ENCODE assay signal across 7 cellular contexts in the genomic region with DNA sequence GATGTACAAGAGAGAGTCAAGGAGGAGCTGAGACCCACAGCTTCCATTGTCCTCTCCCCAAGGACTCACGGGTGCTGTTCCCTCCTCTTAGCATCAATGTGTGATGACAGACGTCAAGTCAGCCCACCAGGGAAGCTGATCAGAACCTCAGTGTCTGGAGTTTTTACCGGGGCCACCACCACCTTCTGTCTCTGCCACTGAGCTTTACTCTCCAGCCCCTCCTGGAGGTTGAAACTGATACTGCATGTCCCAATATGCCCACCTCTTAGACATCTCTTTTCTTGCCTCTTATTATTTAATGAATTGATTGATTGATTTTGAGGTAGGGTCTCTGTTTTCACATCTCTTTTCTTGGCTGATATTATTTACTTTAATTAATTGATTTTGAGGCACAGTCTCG. TPM values are rescaled to one million over a fixed set of nuclear protein-coding genes. Genes with fewer than 3 reads are reported as not detected.
DNase-seq lines count a peak whose midpoint lies in the region; TF ChIP-seq lines count a peak whose summit lies in the region.

No MANE protein-coding gene starts in this region.

- peak; percentile 68 for DNase-seq in GM12865 (ENCODE audit: low read depth)
- peak; percentile 65 for DNase-seq in HT-29 (ENCODE audit: low spot score)
- DNase-seq in RPMI7951 (ENCODE audit: low read depth), result peak; percentile 66
- peak; percentile 37 to 38 for DNase-seq in activated T-helper 1 cell treated with anti-CD3 and anti-CD28 coated beads, Interleukin-2, amount 50 U/mL, for 16 hours (ENCODE audit: low read depth in 1 of 2, low spot score in 1 of 2)
- peak; percentile 69 for DNase-seq in glomerular visceral epithelial cell (ENCODE audit: extremely low spot score)
- no peak for DNase-seq in smooth muscle cell (lab: John Stamatoyannopoulos, UW; ENCODE audit: unreplicated experiment)
- DNase-seq in cerebellar nuclear complex (lab: John Stamatoyannopoulos, UW), result no peak

- no peaks in the 10 kb centered on the region for H3K79me2 ChIP-seq in smooth muscle cell (ENCODE audit: low read depth)

- no peaks in the 10 kb centered on the region for H3K4me1 ChIP-seq in smooth muscle cell (ENCODE audit: low read depth)

- H3K36me3 ChIP-seq in smooth muscle cell (ENCODE audit: low read depth), result no peaks in the 10 kb centered on the region

- no peak overlapping the region for H3K4me2 ChIP-seq in smooth muscle cell

- no peaks in the 10 kb centered on the region for H3K27me3 ChIP-seq in smooth muscle cell (ENCODE audit: low read depth)

- H3K9me3 ChIP-seq in smooth muscle cell (replicated peaks; ENCODE audit: low read depth), result no peaks in the 10 kb centered on the region

- H2AFZ ChIP-seq in smooth muscle cell (ENCODE audit: low read depth), result no peak overlapping the region

- no peak overlapping the region for H3K9ac ChIP-seq in smooth muscle cell (ENCODE audit: low read depth)

- H3K4me3 ChIP-seq in GM12865 (ENCODE audit: low read depth, low read length), result no peak overlapping the region
- no peak overlapping the region for H3K4me3 ChIP-seq in smooth muscle cell

- WGBS in smooth muscle cell (ENCODE audit: low lambda C conversion rate), result 55% methylated on average over 4 of the region's 4 CpGs

- no peak overlapping the region for H3K27ac ChIP-seq in smooth muscle cell (ENCODE audit: low read depth)

- TF ChIP-seq CTCF in GM12865 (IDR thresholded peaks at IDR 0.05; ENCODE audit: insufficient read depth, low read depth, low read length, missing control alignments) (peak; percentile 55), smooth muscle cell (IDR thresholded peaks at IDR 0.05; ENCODE audit: borderline replicate concordance, insufficient read depth, poor library complexity, severe bottlenecking) (peak; percentile 63)

- H4K20me1 ChIP-seq in smooth muscle cell (ENCODE audit: low read depth), result no peaks in the 10 kb centered on the region

- no peaks in the 10 kb centered on the region for H3F3A ChIP-seq in smooth muscle cell (ENCODE audit: low read depth)

RNA-seq across cellular contexts. Expression of gene AKAP17A, which starts 10.3 kb away (rescaled TPM):
- total RNA-seq in HT-29 (2014; rRNA removed; shearing (Covaris generic)), result 34.9 and 38.3 TPM in 2 replicates
- 8.7 and 10.9 TPM in 2 replicates for total RNA-seq in RPMI7951 (2014; rRNA removed; shearing (Covaris generic))
- 21.8 and 31.9 TPM in 2 replicates for total RNA-seq in smooth muscle cell
- polyA plus RNA-seq in smooth muscle cell, result 49.8 and 58.5 TPM in 2 replicates

RNA-seq across cellular contexts. Expression of gene ASMT, which starts 33.7 kb away (rescaled TPM):
- 0.10 TPM in 1 of 2 replicates, not detected in the other for total RNA-seq in HT-29 (2014; rRNA removed; shearing (Covaris generic))
- not detected in 2 replicates for total RNA-seq in RPMI7951 (2014; rRNA removed; shearing (Covaris generic))
- not detected in 2 replicates for total RNA-seq in smooth muscle cell
- 0.41 and 0.71 TPM in 2 replicates for polyA plus RNA-seq in smooth muscle cell

RNA-seq across cellular contexts. Expression of gene P2RY8, which starts 44.1 kb away (rescaled TPM):
- total RNA-seq in HT-29 (2014; rRNA removed; shearing (Covaris generic)), result not detected in 2 replicates
- total RNA-seq in RPMI7951 (2014; rRNA removed; shearing (Covaris generic)), result 0.20 TPM in 1 of 2 replicates, not detected in the other
- total RNA-seq in smooth muscle cell, result not detected in 2 replicates
- 0.04 TPM in 1 of 2 replicates, not detected in the other for polyA plus RNA-seq in smooth muscle cell

Comparison
In these comparisons a context has a peak if more than half of its experiments do, and no peak if none do; other contexts are left out.
1. DNase-seq: peak in GM12865 (single experiment), HT-29 (single experiment), RPMI7951 (single experiment), activated T-helper 1 cell treated with anti-CD3 and anti-CD28 coated beads, Interleukin-2, amount 50 U/mL, for 16 hours (2 of 2) and glomerular visceral epithelial cell (single experiment); none in smooth muscle cell (single experiment) and cerebellar nuclear complex (0 of 2).